8 cellular contexts compared by ENCODE assay signal in genomic region chr9:5628183-5628529, GRCh38. TPM values are rescaled to one million over a fixed set of nuclear protein-coding genes. Genes with fewer than 3 reads are reported as not detected.
A peak's percentile ranks its signal among the peaks of the same experiment; 100 is the strongest.
DNase-seq lines count a peak whose midpoint lies in the region; ATAC-seq and TF ChIP-seq lines count a peak whose summit lies in the region.

No MANE protein-coding gene starts in this region.

- H3K36me3 Mint-ChIP-seq in activated CD4-positive, alpha-beta T cell treated with anti-CD3 and anti-CD28 coated beads, Interleukin-2, amount 10 ng/mL, durations not matched to agents 7 days and 5 days (ENCODE audit: low read depth) = peaks cover 18% of the 10 kb centered on the region

- peaks cover 50% of the 10 kb centered on the region for H3K4me1 Mint-ChIP-seq in activated CD4-positive, alpha-beta T cell treated with anti-CD3 and anti-CD28 coated beads, Interleukin-2, amount 10 ng/mL, durations not matched to agents 7 days and 5 days

- CTCF ChIA-PET in activated CD4-positive, alpha-beta T cell treated with anti-CD3 and anti-CD28 coated beads, Interleukin-2, amount 10 ng/mL, durations not matched to agents 7 days and 5 days (lab: Charles Lee) = interaction anchor here (0.7 to 1.7 kb wide), 3 partner anchors 28 to 664 kb away, joined by 3 to 5 read pairs (median 3); no protein-coding TSS in a partner anchor

- TF ChIP-seq POLR2A in thyroid gland (IDR thresholded peaks at IDR 0.05) = no peak

- peak overlapping the region; percentile 98 for H3K4me3 Mint-ChIP-seq in activated CD4-positive, alpha-beta T cell treated with anti-CD3 and anti-CD28 coated beads, Interleukin-2, amount 10 ng/mL, durations not matched to agents 7 days and 5 days

- no peak for DNase-seq in activated CD4-positive, alpha-beta T cell treated with anti-CD3 and anti-CD28 coated beads, Interleukin-2, amount 10 ng/mL, durations not matched to agents 7 days and 5 days
- DNase-seq in activated CD4-positive, alpha-beta T cell treated with anti-CD3 and anti-CD28 coated beads for 48 hours = no peak
- DNase-seq in thyroid gland (no peak), NCI-H187 (lab: John Stamatoyannopoulos, UW) (no peak)
- DNase-seq in stimulated activated CD4-positive, alpha-beta T cell treated with anti-CD3 and anti-CD28 coated beads, Interleukin-4, amount 100 ng/mL, for 1 hour = no peak

- no peak for TF ChIP-seq RAD21 in liver (IDR thresholded peaks at IDR 0.05)

- peak overlapping the region; percentile 98 for H3K27ac Mint-ChIP-seq in activated CD4-positive, alpha-beta T cell treated with anti-CD3 and anti-CD28 coated beads, Interleukin-2, amount 10 ng/mL, durations not matched to agents 7 days and 5 days

- WGBS in adipose tissue, 3 donors = 1 to 4% (median 3%) methylated on average over 7 of the region's 7 CpGs
- WGBS in liver = 2% methylated on average over 7 of the region's 7 CpGs
- WGBS in thyroid gland, 2 donors = 2 to 4% methylated on average over 6 to 7 of the region's 7 CpGs

- peak overlapping the region; percentile 64 to 92 (median 91) for H3K4me3 ChIP-seq in liver (ENCODE audit: low read depth in 1 of 3, low read length in 3 of 3)
- peak overlapping the region; percentile 66 to 96 (median 86) for H3K4me3 ChIP-seq in thyroid gland (replicated peaks in 1 of 3)

- H3K9me3 ChIP-seq in liver (ENCODE audit: control insufficient read depth in 4 of 4, low read length in 3 of 4) = no peaks in the 10 kb centered on the region
- H3K9me3 ChIP-seq in thyroid gland = no peaks in the 10 kb centered on the region

- H3K36me3 ChIP-seq in liver (ENCODE audit: control insufficient read depth in 4 of 4, insufficient read depth in 3 of 4, low read depth in 1 of 4, low read length in 3 of 4) = no peaks in the 10 kb centered on the region
- no peaks in the 10 kb centered on the region for H3K36me3 ChIP-seq in thyroid gland

- POLR2A ChIA-PET in activated CD4-positive, alpha-beta T cell treated with anti-CD3 and anti-CD28 coated beads, Interleukin-2, amount 10 ng/mL, durations not matched to agents 7 days and 5 days (lab: Charles Lee) = interaction anchor here (0.6 to 1.3 kb wide), 4 partner anchors 14 to 954 kb away, joined by 3 read pairs; no protein-coding TSS in a partner anchor

- no peaks in the 10 kb centered on the region for H3K27me3 ChIP-seq in liver (ENCODE audit: control insufficient read depth in 4 of 4, insufficient read depth in 4 of 4, low read length in 3 of 4)
- H3K27me3 ChIP-seq in thyroid gland = no peaks in the 10 kb centered on the region

- intact Hi-C loops in thyroid gland (cut with DNase I) = loop anchor here (10.0 kb wide), 1 partner anchor 87 kb away; no protein-coding TSS in a partner anchor

- peak overlapping the region; percentile 48 to 55 for H3K9ac ChIP-seq in liver (ENCODE audit: low read depth in 1 of 2, low read length in 2 of 2)

- TF ChIP-seq CTCF in liver (IDR thresholded peaks at IDR 0.05; ENCODE audit: low read depth, low read length, missing input control) (no peak), thyroid gland (IDR thresholded peaks at IDR 0.05) (no peak)

- no peak for ATAC-seq in GM18498 (IDR thresholded peaks at IDR 0.05; ENCODE audit: unreplicated experiment)

- H3K4me1 ChIP-seq in liver (ENCODE audit: control insufficient read depth in 4 of 4, insufficient read depth in 4 of 4, low read length in 3 of 4) = peaks cover 0 to 24% (median 14%) of the 10 kb centered on the region in 4 donors
- H3K4me1 ChIP-seq in thyroid gland = peaks cover 31 to 37% of the 10 kb centered on the region in 2 donors

- H3K27me3 Mint-ChIP-seq in activated CD4-positive, alpha-beta T cell treated with anti-CD3 and anti-CD28 coated beads, Interleukin-2, amount 10 ng/mL, durations not matched to agents 7 days and 5 days = no peaks in the 10 kb centered on the region

- H3K9me3 Mint-ChIP-seq in activated CD4-positive, alpha-beta T cell treated with anti-CD3 and anti-CD28 coated beads, Interleukin-2, amount 10 ng/mL, durations not matched to agents 7 days and 5 days = no peaks in the 10 kb centered on the region

- H3K27ac ChIP-seq in adipose tissue (ENCODE audit: low read depth, low read length) (peak overlapping the region; percentile 6), liver (ENCODE audit: low read depth in 1 of 2, low read length in 2 of 2) (peak overlapping the region; percentile 92 to 95), thyroid gland (peak overlapping the region; percentile 88 to 93 (median 92))

TF ChIP-seq in liver, 16 proteins besides CTCF, POLR2A, EP300 and RAD21:
- no peak for TF ChIP-seq ZBTB33 (IDR thresholded peaks at IDR 0.05)
- no peak for TF ChIP-seq REST (IDR thresholded peaks at IDR 0.05)

RNA-seq across cellular contexts. Expression of gene RIC1, which starts 0.8 kb away (rescaled TPM):
- 10 to 100 TPM; 17.7 to 20.2 TPM for total RNA-seq in activated CD4-positive, alpha-beta T cell treated with anti-CD3 and anti-CD28 coated beads, Interleukin-2, amount 10 ng/mL, durations not matched to agents 7 days and 5 days
- polyA plus RNA-seq in adipose tissue (1 to 10 TPM; 5.3 to 7.7 (median 6.3) TPM), liver (1 to 10 TPM; 4.1 to 5.7 TPM)
- total RNA-seq in liver (10 to 100 TPM; 14.0 to 25.8 TPM), thyroid gland (10 to 100 TPM; 42.7 to 56.1 (median 44.9) TPM)

Comparison
In these comparisons a context has a peak if more than half of its experiments do, and no peak if none do; other contexts are left out.
1. H3K27ac ChIP-seq: peak in every context shown above with its lines; median percentile 94 in liver; 92 in thyroid gland; 6 in adipose tissue.